8 cellular contexts compared by ENCODE assay signal in genomic region chr2:142865924-142866323, GRCh38.
DNase-seq lines count a peak whose midpoint lies in the region; ATAC-seq lines count a peak whose summit lies in the region.

No MANE protein-coding gene starts in this region.

- DNase-seq in NOMO-1 treated with DMSO at 0.1 percent for 48 hours (lab: John Stamatoyannopoulos, UW; ENCODE audit: unreplicated experiment) (peak; percentile 97), medulla oblongata (ENCODE audit: extremely low spot score) (peak; percentile 74), HuH-7 (ENCODE audit: low spot score) (no peak), NCI-H187 (lab: John Stamatoyannopoulos, UW) (no peak), head of caudate nucleus (no peak), NCI-H82 treated with DMSO at 0.1 percent for 48 hours (lab: John Stamatoyannopoulos, UW; ENCODE audit: unreplicated experiment) (no peak)

- peak; percentile 87 for ATAC-seq in GM18520 (IDR thresholded peaks at IDR 0.05; ENCODE audit: unreplicated experiment)
- ATAC-seq in HG02642 (IDR thresholded peaks at IDR 0.05; ENCODE audit: poor library complexity, unreplicated experiment), result peak; percentile 94

- intact Hi-C loops in head of caudate nucleus (cut with DNase I), result no loop called here

Comparison
In these comparisons a context has a peak if more than half of its experiments do, and no peak if none do; other contexts are left out.
1. DNase-seq: peak in NOMO-1 treated with DMSO at 0.1 percent for 48 hours (single experiment) and medulla oblongata (single experiment); none in HuH-7 (single experiment), NCI-H187 (0 of 2), head of caudate nucleus (0 of 42) and NCI-H82 treated with DMSO at 0.1 percent for 48 hours (single experiment).